In genomic region chr4:100061835-100062234, GRCh38 we compare ENCODE assay signal across 16 cellular contexts.
"Had no signal": no experiment of that assay in that cellular context is flagged by ENCODE, and none has a peak within 500 bp of the region (broad histone marks: within the 10 kb centered on the region; RNA-seq: fewer than 3 reads in every experiment).

No MANE protein-coding gene starts in this region.

- H3K36me3 Mint-ChIP-seq: activated naive CD4-positive, alpha-beta T cell treated with anti-CD3 and anti-CD28 coated beads, Interleukin-2, amount 50 U/mL, for 72 hours; naive thymus-derived CD8-positive, alpha-beta T cell; stimulated activated memory B cell treated with anti-CD40 and anti-IgM and Interleukin-4, amounts not matched to agents 10 μg/mL and 1 μg/mL and 100 μg/mL, for 72 hours; WTC11 had no signal

- H3K27ac Mint-ChIP-seq: activated CD8-positive, alpha-beta T cell treated with anti-CD3 and anti-CD28 coated beads for 36 hours; activated naive CD4-positive, alpha-beta T cell treated with anti-CD3 and anti-CD28 coated beads, Interleukin-2, amount 50 U/mL, for 72 hours; activated T-cell treated with anti-CD3 and anti-CD28 coated beads, Interleukin-2, amount 50 U/mL, for 72 hours; endodermal cell; naive thymus-derived CD8-positive, alpha-beta T cell; stimulated activated memory B cell treated with anti-CD40 and anti-IgM and Interleukin-4, amounts not matched to agents 10 μg/mL and 1 μg/mL and 100 μg/mL, for 72 hours; WTC11 had no signal

- H3K4me3 ChIP-seq: hepatocyte, left ventricle myocardium inferior had no signal

- DNase-seq: activated CD4-positive, alpha-beta T cell treated with anti-CD3 and anti-CD28 coated beads for 48 hours; activated CD8-positive, alpha-beta memory T cell treated with anti-CD3 and anti-CD28 coated beads, Interleukin-2, amount 50 U/mL, for 48 hours; activated CD8-positive, alpha-beta T cell treated with anti-CD3 and anti-CD28 coated beads for 36 hours; activated gamma-delta T cell; activated T-cell treated with anti-CD3 and anti-CD28 coated beads, Interleukin-2, amount 50 U/mL, for 72 hours; amygdala; endodermal cell; left ventricle myocardium inferior; naive thymus-derived CD8-positive, alpha-beta T cell; stimulated activated CD4-positive, alpha-beta T cell treated with anti-CD3 and anti-CD28 coated beads, Interleukin-2, amount 100 ng/mL, for 48 hours; T-helper 17 cell had no signal

- H3K27ac ChIP-seq: hepatocyte, left ventricle myocardium inferior, neutrophil had no signal

- H3K4me3 Mint-ChIP-seq: activated CD8-positive, alpha-beta T cell treated with anti-CD3 and anti-CD28 coated beads for 36 hours; activated T-cell treated with anti-CD3 and anti-CD28 coated beads, Interleukin-2, amount 50 U/mL, for 72 hours; endodermal cell; naive thymus-derived CD8-positive, alpha-beta T cell; stimulated activated memory B cell treated with anti-CD40 and anti-IgM and Interleukin-4, amounts not matched to agents 10 μg/mL and 1 μg/mL and 100 μg/mL, for 72 hours; T-helper 17 cell; WTC11 had no signal

- ATAC-seq: activated CD8-positive, alpha-beta T cell treated with anti-CD3 and anti-CD28 coated beads for 36 hours; activated naive CD4-positive, alpha-beta T cell treated with anti-CD3 and anti-CD28 coated beads, Interleukin-2, amount 50 U/mL, for 72 hours; activated T-cell treated with anti-CD3 and anti-CD28 coated beads, Interleukin-2, amount 50 U/mL, for 72 hours; naive thymus-derived CD8-positive, alpha-beta T cell; stimulated activated memory B cell treated with anti-CD40 and anti-IgM and Interleukin-4, amounts not matched to agents 10 μg/mL and 1 μg/mL and 100 μg/mL, for 72 hours; T-helper 17 cell had no signal

- H3K9me3 Mint-ChIP-seq: activated CD8-positive, alpha-beta T cell treated with anti-CD3 and anti-CD28 coated beads for 36 hours; activated naive CD4-positive, alpha-beta T cell treated with anti-CD3 and anti-CD28 coated beads, Interleukin-2, amount 50 U/mL, for 72 hours; activated T-cell treated with anti-CD3 and anti-CD28 coated beads, Interleukin-2, amount 50 U/mL, for 72 hours; endodermal cell; naive thymus-derived CD8-positive, alpha-beta T cell; stimulated activated memory B cell treated with anti-CD40 and anti-IgM and Interleukin-4, amounts not matched to agents 10 μg/mL and 1 μg/mL and 100 μg/mL, for 72 hours; WTC11 had no signal

- H3K4me1 ChIP-seq: left ventricle myocardium inferior had no signal

- H3K9me3 ChIP-seq: left ventricle myocardium inferior, neutrophil had no signal

- H3K36me3 ChIP-seq: left ventricle myocardium inferior, neutrophil had no signal

- H3K4me1 Mint-ChIP-seq: endodermal cell had no signal

- H3K27me3 ChIP-seq: hepatocyte, neutrophil had no signal
